ENCODE assay signal across 1 cellular context in the genomic region with DNA sequence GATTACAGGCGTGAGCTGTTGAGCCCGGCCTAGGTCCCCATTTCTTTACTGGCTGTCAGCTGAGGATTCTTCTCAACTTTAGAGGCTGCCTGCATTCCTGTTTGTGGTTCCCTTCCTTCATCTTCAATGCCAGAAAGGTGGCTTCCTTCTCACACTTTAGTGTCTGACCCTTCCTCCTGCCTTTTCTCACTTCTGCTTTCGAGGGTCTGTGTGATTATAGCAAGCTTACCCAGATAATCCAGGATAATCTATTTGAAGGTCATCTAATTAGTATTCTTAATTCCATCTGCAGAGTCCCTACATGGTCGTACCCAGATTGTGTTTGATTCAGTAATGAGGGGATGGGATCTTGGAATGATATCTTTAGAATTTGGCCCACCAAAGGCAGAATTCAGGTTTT.
TF ChIP-seq lines count a peak whose summit lies in the region.

No MANE protein-coding gene starts in this region.

TF ChIP-seq in GM12878, 131 proteins besides CTCF, POLR2A, EP300 and RAD21:
- no peak for TF ChIP-seq ESRRA (IDR thresholded peaks at IDR 0.05; ENCODE audit: low read length)
- peak; percentile 51; the same call in 1 of the 2 replicates for TF ChIP-seq SPI1 (IDR thresholded peaks at IDR 0.05; ENCODE audit: borderline replicate concordance, insufficient read depth, low read depth, low read length)
- TF ChIP-seq ZNF274 (IDR thresholded peaks at IDR 0.05; ENCODE audit: insufficient read depth, insufficient read length), result no peak
- TF ChIP-seq CHD2 (IDR thresholded peaks at IDR 0.05; ENCODE audit: borderline replicate concordance, low read depth, low read length), result no peak
TF ChIP-seq in GM12878: peak in this region for 1.
